ENCODE assay signal across 26 cellular contexts in the genomic region with DNA sequence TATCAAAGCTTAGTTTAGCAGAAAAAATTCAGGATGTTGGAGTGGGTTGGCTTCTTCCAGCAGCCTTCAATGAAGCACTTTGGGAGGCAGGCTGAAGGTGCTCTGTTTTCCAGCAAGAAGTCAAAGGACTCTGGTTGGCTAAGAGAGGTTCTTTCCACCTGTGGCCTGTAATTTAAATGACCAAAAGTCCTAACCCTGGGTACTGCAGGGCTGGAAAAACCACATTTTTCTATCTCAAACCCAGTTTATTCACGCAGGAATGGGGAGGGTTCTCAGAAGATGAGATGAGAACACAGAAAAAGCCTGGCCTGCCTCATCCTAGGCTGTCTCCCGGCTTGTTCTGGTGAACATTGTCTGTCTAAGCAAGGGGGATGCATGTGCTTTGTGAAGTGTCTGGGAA.
"Had no signal": no experiment of that assay in that cellular context is flagged by ENCODE, and none has a peak within 500 bp of the region (broad histone marks: within the 10 kb centered on the region; RNA-seq: fewer than 3 reads in every experiment).

No MANE protein-coding gene starts in this region.

- H3K4me3 ChIP-seq: neural progenitor cell, pancreas, psoas muscle, right lobe of liver, sigmoid colon, stomach, thoracic aorta, thyroid gland, tibial nerve, upper lobe of left lung, vagina had no signal

- H3K9me3 Mint-ChIP-seq: natural killer cell had no signal

- H3K36me3 Mint-ChIP-seq: naive thymus-derived CD4-positive, alpha-beta T cell; natural killer cell; stimulated activated effector memory CD8-positive, alpha-beta T cell treated with anti-CD3 and anti-CD28 coated beads, Interleukin-12 subunit alpha, Interleukin-12 subunit beta, amount 100 ng/mL, for 72 hours; stimulated activated naive B cell treated with anti-CD40 and anti-IgM and Interleukin-4, amounts not matched to agents 10 μg/mL and 1 μg/mL and 100 μg/mL, for 72 hours had no signal

- H3K27ac ChIP-seq: neural progenitor cell, neutrophil, pancreas, psoas muscle, right lobe of liver, sigmoid colon, stomach, thoracic aorta, thyroid gland, tibial nerve, upper lobe of left lung, vagina had no signal

- H3K27ac Mint-ChIP-seq: naive thymus-derived CD4-positive, alpha-beta T cell; natural killer cell; nephron; neural progenitor cell; stimulated activated effector memory CD8-positive, alpha-beta T cell treated with anti-CD3 and anti-CD28 coated beads, Interleukin-12 subunit alpha, Interleukin-12 subunit beta, amount 100 ng/mL, for 72 hours; stimulated activated naive B cell treated with anti-CD40 and anti-IgM and Interleukin-4, amounts not matched to agents 10 μg/mL and 1 μg/mL and 100 μg/mL, for 72 hours; stimulated activated naive CD8-positive, alpha-beta T cell treated with anti-CD3 and anti-CD28 coated beads, Interleukin-15, Interleukin-2, amounts not matched to agents 100 ng/mL and 50 ng/mL, for 24 hours had no signal

- H3K9ac ChIP-seq: neural progenitor cell had no signal

- H3K4me1 Mint-ChIP-seq: neural progenitor cell; stimulated activated effector memory CD8-positive, alpha-beta T cell treated with anti-CD3 and anti-CD28 coated beads, Interleukin-12 subunit alpha, Interleukin-12 subunit beta, amount 100 ng/mL, for 72 hours; stimulated activated naive B cell treated with anti-CD40 and anti-IgM and Interleukin-4, amounts not matched to agents 10 μg/mL and 1 μg/mL and 100 μg/mL, for 72 hours had no signal

- H3K4me3 Mint-ChIP-seq: naive thymus-derived CD4-positive, alpha-beta T cell; natural killer cell; nephron; neural progenitor cell; stimulated activated effector memory CD8-positive, alpha-beta T cell treated with anti-CD3 and anti-CD28 coated beads, Interleukin-12 subunit alpha, Interleukin-12 subunit beta, amount 100 ng/mL, for 72 hours; stimulated activated naive B cell treated with anti-CD40 and anti-IgM and Interleukin-4, amounts not matched to agents 10 μg/mL and 1 μg/mL and 100 μg/mL, for 72 hours; stimulated activated naive CD8-positive, alpha-beta T cell treated with anti-CD3 and anti-CD28 coated beads, Interleukin-15, Interleukin-2, amounts not matched to agents 100 ng/mL and 50 ng/mL, for 24 hours had no signal

- H3K4me1 ChIP-seq: neural progenitor cell, pancreas, psoas muscle, sigmoid colon, stomach, thyroid gland, upper lobe of left lung, vagina had no signal

- H3K27me3 Mint-ChIP-seq: stimulated activated naive B cell treated with anti-CD40 and anti-IgM and Interleukin-4, amounts not matched to agents 10 μg/mL and 1 μg/mL and 100 μg/mL, for 72 hours; stimulated activated naive CD8-positive, alpha-beta T cell treated with anti-CD3 and anti-CD28 coated beads, Interleukin-15, Interleukin-2, amounts not matched to agents 100 ng/mL and 50 ng/mL, for 24 hours had no signal

- H2AFZ ChIP-seq: neural progenitor cell had no signal

- DNase-seq: naive thymus-derived CD4-positive, alpha-beta T cell; natural killer cell; nucleus accumbens; pancreas; psoas muscle; right cardiac atrium; right lobe of liver; sigmoid colon; small intestine; stimulated activated CD4-positive, alpha-beta T cell treated with anti-CD3 and anti-CD28 coated beads, Interleukin-15, amount 100 ng/mL, for 24 hours; stimulated activated CD4-positive, alpha-beta T cell treated with anti-CD3 and anti-CD28 coated beads, Interleukin-2, amount 100 ng/mL, for 24 hours; stimulated activated CD4-positive, alpha-beta T cell treated with anti-CD3 and anti-CD28 coated beads, Interleukin-2, amount 100 ng/mL, for 48 hours; stimulated activated CD4-positive, alpha-beta T cell treated with anti-CD3 and anti-CD28 coated beads, Interleukin-4, amount 100 ng/mL, for 24 hours; stimulated activated naive B cell treated with anti-CD40 and anti-IgM and Interleukin-4, amounts not matched to agents 10 μg/mL and 1 μg/mL and 100 μg/mL, for 72 hours; stimulated activated naive CD4-positive, alpha-beta T cell treated with Interleukin-2 at 50 U/mL for 16 hours; stomach; thyroid gland; upper lobe of left lung had no signal

- H3K4me2 ChIP-seq: neural progenitor cell had no signal

- ATAC-seq: naive thymus-derived CD4-positive, alpha-beta T cell; natural killer cell; pancreas; psoas muscle; right cardiac atrium; right lobe of liver; stimulated activated effector memory CD8-positive, alpha-beta T cell treated with anti-CD3 and anti-CD28 coated beads, Interleukin-12 subunit alpha, Interleukin-12 subunit beta, amount 100 ng/mL, for 72 hours; stimulated activated naive B cell treated with anti-CD40 and anti-IgM and Interleukin-4, amounts not matched to agents 10 μg/mL and 1 μg/mL and 100 μg/mL, for 72 hours had no signal

- H3K9me3 ChIP-seq: neutrophil, pancreas, right lobe of liver, thyroid gland had no signal

- H3K36me3 ChIP-seq: neural progenitor cell, neutrophil, pancreas, right lobe of liver, sigmoid colon, stomach, thoracic aorta, thyroid gland, tibial nerve, upper lobe of left lung, vagina had no signal

- H3K27me3 ChIP-seq: neural progenitor cell, neutrophil, pancreas, right lobe of liver, sigmoid colon, stomach, thyroid gland, tibial nerve, upper lobe of left lung, vagina had no signal
